ENCODE assay signal across 10 cellular contexts in the genomic region with DNA sequence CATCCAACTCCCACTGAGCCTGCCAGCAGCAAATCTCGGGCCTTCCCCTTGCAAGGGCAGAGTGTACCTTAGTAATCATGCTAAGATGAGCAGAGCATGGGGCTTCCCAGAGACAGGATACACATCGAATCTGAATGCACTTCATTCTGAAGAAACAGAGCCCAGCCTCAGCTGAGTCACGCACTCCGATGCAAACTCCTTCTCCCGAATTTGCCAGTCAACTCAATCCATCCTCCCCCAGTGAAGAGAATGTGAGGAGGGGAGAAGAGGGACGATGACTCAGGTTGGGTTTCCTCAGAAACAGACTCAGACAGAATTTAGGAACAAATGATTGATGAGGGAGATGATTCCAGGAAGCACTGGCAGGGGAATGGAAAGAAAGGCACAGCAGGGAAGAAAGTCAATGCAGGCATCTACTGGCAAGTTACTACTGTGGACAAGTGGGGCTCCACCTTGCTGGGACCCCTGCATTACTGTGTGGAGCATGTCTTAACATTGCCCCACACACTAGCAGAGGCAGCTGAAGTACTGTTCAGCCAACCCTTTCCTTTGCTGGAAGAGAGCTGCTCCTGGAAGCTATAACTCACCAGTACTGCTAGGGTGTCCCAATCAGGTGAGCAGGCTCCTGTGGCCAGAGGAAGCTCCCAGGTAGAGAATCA.
DNase-seq lines count a peak whose midpoint lies in the region; ATAC-seq, FAIRE-seq and TF ChIP-seq lines count a peak whose summit lies in the region.
"Had no signal": no experiment of that assay in that cellular context is flagged by ENCODE, and none has a peak within 500 bp of the region (broad histone marks: within the 10 kb centered on the region; RNA-seq: fewer than 3 reads in every experiment).

No MANE protein-coding gene starts in this region.

- H3K4me2 ChIP-seq in skeletal muscle satellite cell (ENCODE audit: low read length), result peak overlapping the region; percentile 31

- no peaks in the 10 kb centered on the region for H3K9me3 ChIP-seq in skeletal muscle satellite cell (replicated peaks; ENCODE audit: low read length)
- H3K9me3 ChIP-seq: esophagus muscularis mucosa had no signal

- H3K27me3 ChIP-seq in skeletal muscle satellite cell (ENCODE audit: control insufficient read depth, insufficient read depth, low read length), result no peaks in the 10 kb centered on the region
- H3K27me3 ChIP-seq: esophagus muscularis mucosa had no signal

- TF ChIP-seq CTCF in choroid plexus epithelial cell (conservative IDR thresholded peaks at IDR 0.05; ENCODE audit: low read depth, low read length), result no peak

- peak; percentile 64 for FAIRE-seq in HTR-8/SVneo (lab: Jason Lieb, UNC)

- H3K36me3 Mint-ChIP-seq in T-helper 1 cell treated with Interleukin-12 subunit alpha and Interleukin-12 subunit beta and Interleukin-4 antibody, amounts not matched to agents 30 μg/mL and 1 μg/mL, for 36 hours (ENCODE audit: low read depth), result peaks cover 7% of the 10 kb centered on the region

- no peak overlapping the region for H3K27ac Mint-ChIP-seq in T-helper 1 cell treated with Interleukin-12 subunit alpha and Interleukin-12 subunit beta and Interleukin-4 antibody, amounts not matched to agents 30 μg/mL and 1 μg/mL, for 36 hours

- H3K4me1 Mint-ChIP-seq in T-helper 1 cell treated with Interleukin-12 subunit alpha and Interleukin-12 subunit beta and Interleukin-4 antibody, amounts not matched to agents 30 μg/mL and 1 μg/mL, for 36 hours (ENCODE audit: low read depth), result peaks cover 15% of the 10 kb centered on the region

- DNase-seq in T-helper 1 cell (no peak), HTR-8/SVneo (ENCODE audit: insufficient read length, low spot score) (peak; percentile 48), choroid plexus epithelial cell (ENCODE audit: low read depth) (peak; percentile 68), SKM-1 treated with dmso at 0.1 percent for 144 hours (lab: John Stamatoyannopoulos, UW; ENCODE audit: unreplicated experiment) (no peak)
- DNase-seq in activated CD8-positive, alpha-beta memory T cell treated with anti-CD3 and anti-CD28 coated beads for 24 hours, result no peak
- DNase-seq: NCI-H2227 treated with DMSO at 0.1 percent for 48 hours had no signal

- H3K9ac ChIP-seq in skeletal muscle satellite cell (ENCODE audit: low read depth, low read length), result no peak overlapping the region

- no peak for ATAC-seq in GM21447 (IDR thresholded peaks at IDR 0.05; ENCODE audit: unreplicated experiment)

- peaks cover 25% of the 10 kb centered on the region for H3K9me3 Mint-ChIP-seq in T-helper 1 cell treated with Interleukin-12 subunit alpha and Interleukin-12 subunit beta and Interleukin-4 antibody, amounts not matched to agents 30 μg/mL and 1 μg/mL, for 36 hours

- H3K4me3 Mint-ChIP-seq in T-helper 1 cell treated with Interleukin-12 subunit alpha and Interleukin-12 subunit beta and Interleukin-4 antibody, amounts not matched to agents 30 μg/mL and 1 μg/mL, for 36 hours, result peak overlapping the region; percentile 6

- peaks cover 4% of the 10 kb centered on the region for H3K27me3 Mint-ChIP-seq in T-helper 1 cell treated with Interleukin-12 subunit alpha and Interleukin-12 subunit beta and Interleukin-4 antibody, amounts not matched to agents 30 μg/mL and 1 μg/mL, for 36 hours (ENCODE audit: low read depth)

- peaks cover 24% of the 10 kb centered on the region for H3K4me1 ChIP-seq in skeletal muscle satellite cell (ENCODE audit: control insufficient read depth, insufficient read depth, low read length)
- H3K4me1 ChIP-seq: esophagus muscularis mucosa had no signal

- H3K36me3 ChIP-seq in skeletal muscle satellite cell (ENCODE audit: insufficient read depth, low read length), result no peaks in the 10 kb centered on the region
- H3K36me3 ChIP-seq: esophagus muscularis mucosa had no signal

- H3K4me3 ChIP-seq in choroid plexus epithelial cell (ENCODE audit: low read depth, low read length) (no peak overlapping the region), skeletal muscle satellite cell (ENCODE audit: low read length) (no peak overlapping the region)
- H3K4me3 ChIP-seq: esophagus muscularis mucosa had no signal

Comparison
In these comparisons a context has a peak if more than half of its experiments do, and no peak if none do; other contexts are left out.
1. DNase-seq: peak in HTR-8/SVneo (single experiment) and choroid plexus epithelial cell (single experiment); none in T-helper 1 cell (0 of 5), activated CD8-positive, alpha-beta memory T cell treated with anti-CD3 and anti-CD28 coated beads for 24 hours (single experiment) and SKM-1 treated with dmso at 0.1 percent for 144 hours (single experiment).